ENCODE assay signal across 34 cellular contexts in the genomic region with DNA sequence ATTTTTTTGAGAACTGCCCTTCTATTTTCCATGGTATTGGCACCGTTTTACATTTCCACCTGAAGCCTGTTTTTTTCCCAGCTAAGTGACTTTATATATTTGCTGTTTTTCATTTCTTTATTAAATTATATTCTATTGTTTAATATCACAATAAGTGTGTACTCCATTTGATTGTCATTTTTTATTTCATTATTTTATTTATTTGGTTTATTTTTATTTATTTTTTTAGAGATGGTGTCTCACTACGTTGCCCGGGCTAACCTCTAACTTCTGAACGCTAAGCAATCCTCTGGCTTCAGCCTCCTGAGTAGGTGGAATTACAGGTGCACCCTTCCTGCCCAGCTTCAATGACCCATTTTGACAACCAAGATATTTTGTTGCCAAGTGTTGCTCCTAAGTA.
"Had no signal": no experiment of that assay in that cellular context is flagged by ENCODE, and none has a peak within 500 bp of the region (broad histone marks: within the 10 kb centered on the region; RNA-seq: fewer than 3 reads in every experiment).

No MANE protein-coding gene starts in this region.

- H3K4me3 ChIP-seq: MG63 had no signal

- H3K4me2 ChIP-seq: KMS-11 had no signal

- H3K36me3 ChIP-seq: MG63 had no signal

- H3K27ac ChIP-seq: KMS-11 had no signal

- H3K9me3 ChIP-seq: MG63 had no signal

- DNase-seq: Karpas-422, Kasumi-1, KG1, MG63, MM.1S, NCI-H1048, NCI-H1092, NCI-H1092 treated with DMSO at 0.1 percent for 48 hours, NCI-H1105, NCI-H1105 treated with DMSO at 0.1 percent for 48 hours, NCI-H1417, NCI-H1417 treated with DMSO at 0.1 percent for 48 hours, NCI-H1436, NCI-H1436 treated with DMSO at 0.1 percent for 48 hours, NCI-H146, NCI-H1694, NCI-H1694 treated with DMSO at 0.1 percent for 48 hours, NCI-H187, NCI-H187 treated with DMSO at 0.1 percent for 48 hours, NCI-H1930, NCI-H2029, NCI-H2029 treated with DMSO at 0.1 percent for 48 hours, NCI-H2081, NCI-H2081 treated with DMSO at 0.1 percent for 48 hours, NCI-H2107, NCI-H2171, NCI-H2171 treated with DMSO at 0.1 percent for 48 hours, NCI-H2227 treated with DMSO at 0.1 percent for 48 hours, NCI-H226, NCI-H345, NCI-H446, NCI-H446 treated with DMSO at 0.1 percent for 48 hours, NCI-H510A had no signal

- H3K9ac ChIP-seq: KMS-11 had no signal

- H3K27me3 ChIP-seq: MG63 had no signal
